Comparison of ENCODE assay signal across 13 cellular contexts in genomic region chr1:87951852-87952251, GRCh38.
DNase-seq lines count a peak whose midpoint lies in the region; TF ChIP-seq lines count a peak whose summit lies in the region.
"Had no signal": no experiment of that assay in that cellular context is flagged by ENCODE, and none has a peak within 500 bp of the region (broad histone marks: within the 10 kb centered on the region; RNA-seq: fewer than 3 reads in every experiment).

No MANE protein-coding gene starts in this region.

- H3K27me3 ChIP-seq in fibroblast of lung (ENCODE audit: control insufficient read depth, insufficient read depth, low read length) (no peaks in the 10 kb centered on the region), smooth muscle cell (ENCODE audit: low read depth) (no peaks in the 10 kb centered on the region), ascending aorta (no peaks in the 10 kb centered on the region)
- H3K27me3 ChIP-seq: dorsolateral prefrontal cortex had no signal

- H3K9me3 ChIP-seq in fibroblast of lung (ENCODE audit: control insufficient read depth, insufficient read depth, low read depth, low read length) (no peaks in the 10 kb centered on the region), smooth muscle cell (replicated peaks; ENCODE audit: low read depth) (no peaks in the 10 kb centered on the region), ascending aorta (no peaks in the 10 kb centered on the region)
- H3K9me3 ChIP-seq: neutrophil had no signal

- H3K9ac ChIP-seq in fibroblast of lung (ENCODE audit: insufficient read depth, low read length) (no peak overlapping the region), smooth muscle cell (ENCODE audit: low read depth) (no peak overlapping the region)

- H3K4me1 ChIP-seq in fibroblast of lung (ENCODE audit: control insufficient read depth, extremely low read depth, insufficient read depth, low read length) (peaks cover 6% of the 10 kb centered on the region), smooth muscle cell (ENCODE audit: low read depth) (peaks cover 19% of the 10 kb centered on the region), ascending aorta (peaks cover 0 to 14% of the 10 kb centered on the region in 2 donors)

- H4K20me1 ChIP-seq in fibroblast of lung (ENCODE audit: control insufficient read depth, extremely low read depth, insufficient read depth, low read length) (no peaks in the 10 kb centered on the region), smooth muscle cell (ENCODE audit: low read depth) (no peaks in the 10 kb centered on the region)

- H3K79me2 ChIP-seq in fibroblast of lung (ENCODE audit: control insufficient read depth, insufficient read depth, low read length) (no peaks in the 10 kb centered on the region), smooth muscle cell (ENCODE audit: low read depth) (no peaks in the 10 kb centered on the region)

- H3K36me3 ChIP-seq in fibroblast of lung (ENCODE audit: control insufficient read depth, insufficient read depth, low read length), result no peaks in the 10 kb centered on the region
- H3K36me3 ChIP-seq in smooth muscle cell (ENCODE audit: low read depth), result no peaks in the 10 kb centered on the region
- H3K36me3 ChIP-seq in ascending aorta, result no peaks in the 10 kb centered on the region
- H3K36me3 ChIP-seq: neutrophil had no signal

- intact Hi-C loops in ascending aorta (cut with DNase I), result loop anchor here (10.0 kb wide), 3 partner anchors 307 to 1557 kb away; partner anchors contain the start of gene ODF2L

- H3F3A ChIP-seq in smooth muscle cell (ENCODE audit: low read depth), result peaks cover 3% of the 10 kb centered on the region

- H2AFZ ChIP-seq in fibroblast of lung (ENCODE audit: low read length) (peak overlapping the region; percentile 47), smooth muscle cell (ENCODE audit: low read depth) (peak overlapping the region; percentile 35)

- DNase-seq in Daoy (ENCODE audit: low read depth) (peak; percentile 52), RPMI7951 (ENCODE audit: low read depth) (peak; percentile 7), fibroblast of lung (ENCODE audit: low read depth in 2 of 2) (peak in 1 of 2 donors; percentile 50), smooth muscle cell (lab: John Stamatoyannopoulos, UW; ENCODE audit: unreplicated experiment) (no peak), ascending aorta (ENCODE audit: low spot score in 2 of 2) (no peak), NCI-H2107 treated with DMSO at 0.1 percent for 48 hours (lab: John Stamatoyannopoulos, UW; ENCODE audit: unreplicated experiment) (no peak), NCI-H345 treated with DMSO at 0.1 percent for 48 hours (lab: John Stamatoyannopoulos, UW; ENCODE audit: unreplicated experiment) (no peak)
- DNase-seq: activated CD8-positive, alpha-beta memory T cell treated with anti-CD3 and anti-CD28 coated beads for 24 hours; activated effector memory CD4-positive, alpha-beta T cell treated with Interleukin-2 at 50 U/mL for 16 hours; mesendoderm; small intestine had no signal

- H3K4me2 ChIP-seq in fibroblast of lung (ENCODE audit: extremely low read depth, insufficient read depth, low read length) (no peak overlapping the region), smooth muscle cell (peak overlapping the region; percentile 11)

- H3K27ac ChIP-seq in fibroblast of lung (ENCODE audit: insufficient read depth, low read length) (no peak overlapping the region), smooth muscle cell (ENCODE audit: low read depth) (no peak overlapping the region), ascending aorta (peak overlapping the region in 1 of 2 donors; percentile 8)
- H3K27ac ChIP-seq: neutrophil had no signal

- no peak for TF ChIP-seq CTCF in fibroblast of lung (conservative IDR thresholded peaks at IDR 0.05 in 1 of 2, IDR thresholded peaks at IDR 0.05 in 1 of 2; ENCODE audit: low read depth in 1 of 2, low read length in 2 of 2)
- no peak for TF ChIP-seq CTCF in smooth muscle cell (IDR thresholded peaks at IDR 0.05; ENCODE audit: borderline replicate concordance, insufficient read depth, poor library complexity, severe bottlenecking)
- no peak for TF ChIP-seq CTCF in ascending aorta (IDR thresholded peaks at IDR 0.05)

- H3K4me3 ChIP-seq in fibroblast of lung (replicated peaks in 1 of 4; ENCODE audit: control extremely low read depth in 1 of 4, insufficient read depth in 1 of 4, low read depth in 3 of 4, low read length in 4 of 4), result no peak overlapping the region
- H3K4me3 ChIP-seq in smooth muscle cell, result no peak overlapping the region
- no peak overlapping the region for H3K4me3 ChIP-seq in ascending aorta
- H3K4me3 ChIP-seq: dorsolateral prefrontal cortex had no signal

- 52% methylated on average over 4 of the region's 4 CpGs for WGBS in smooth muscle cell (ENCODE audit: low lambda C conversion rate)

Comparison
In these comparisons a context has a peak if more than half of its experiments do, and no peak if none do; other contexts are left out.
1. DNase-seq: peak in Daoy (single experiment) and RPMI7951 (single experiment); none in smooth muscle cell (single experiment), ascending aorta (0 of 2), NCI-H2107 treated with DMSO at 0.1 percent for 48 hours (single experiment) and NCI-H345 treated with DMSO at 0.1 percent for 48 hours (single experiment).